ENCODE assay signal across 8 cellular contexts in the genomic region with DNA sequence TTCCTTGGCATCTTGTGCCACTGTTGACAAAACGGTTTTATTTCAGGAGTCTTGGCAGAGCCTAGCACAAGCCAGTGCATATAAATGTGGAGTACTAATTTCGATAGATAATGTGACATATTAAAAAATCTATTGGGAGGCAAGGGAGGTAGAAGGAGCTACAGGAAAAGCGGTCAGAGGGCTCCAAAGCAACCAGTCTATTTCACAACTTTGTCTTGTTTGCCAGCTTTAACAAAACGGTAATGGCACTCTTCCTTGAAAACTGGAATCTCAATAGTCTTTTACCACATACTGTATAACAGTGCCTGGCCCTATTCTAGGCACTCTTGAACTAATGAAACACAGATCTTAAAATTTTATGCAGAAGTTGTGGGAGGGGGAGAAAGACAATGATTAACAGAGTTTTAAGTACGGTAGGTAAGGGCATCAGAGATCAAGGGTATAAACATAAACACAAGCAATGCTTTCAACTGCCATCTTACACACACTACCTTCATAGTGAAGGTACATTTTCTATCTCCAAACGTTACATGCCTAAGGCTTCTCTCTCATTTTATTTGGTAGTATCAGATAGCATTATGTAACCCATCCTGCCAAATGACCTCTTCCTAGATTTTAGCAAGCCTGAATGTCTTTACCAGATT. TPM values are rescaled to one million over a fixed set of nuclear protein-coding genes. Genes with fewer than 3 reads are reported as not detected.
DNase-seq lines count a peak whose midpoint lies in the region; ATAC-seq and TF ChIP-seq lines count a peak whose summit lies in the region.

No MANE protein-coding gene starts in this region.

- peak overlapping the region; percentile 99 for H3K9ac ChIP-seq in adipocyte (ENCODE audit: low read length)

- H3K4me3 ChIP-seq in cardiac muscle cell, result peak overlapping the region; percentile 91
- peak overlapping the region; percentile 99 for H3K4me3 ChIP-seq in adipocyte (ENCODE audit: low read length)
- H3K4me3 ChIP-seq in left lung, result peak overlapping the region; percentile 65 to 73
- H3K4me3 ChIP-seq in upper lobe of left lung, result peak overlapping the region; percentile 55 to 80 (median 68)

- intact Hi-C loops in cardiac septum (cut with DNase I) (loop anchor here (5.0 kb wide), 2 partner anchors 84 to 139 kb away; a partner anchor contains a TSS), left lung (cut with DNase I) (loop anchor here in 1 of 2 donors (5.0 kb wide), 1 partner anchor 34 kb away; a partner anchor contains a TSS)

- TF ChIP-seq EP300 in upper lobe of left lung (IDR thresholded peaks at IDR 0.05), result no peak

- ATAC-seq in left lung (no peak), upper lobe of left lung (ENCODE audit: low FRiP score in 2 of 2) (no peak), GM18873 (IDR thresholded peaks at IDR 0.05; ENCODE audit: low FRiP score, unreplicated experiment) (no peak)

- H3K27me3 ChIP-seq in cardiac muscle cell (no peaks in the 10 kb centered on the region), adipocyte (replicated peaks; ENCODE audit: control insufficient read depth, insufficient read depth, low read length) (no peaks in the 10 kb centered on the region), left lung (no peaks in the 10 kb centered on the region), upper lobe of left lung (no peaks in the 10 kb centered on the region)

- WGBS in upper lobe of left lung, 2 donors, result 8 to 10% methylated on average over 6 of the region's 6 CpGs

- H3K9me3 ChIP-seq in cardiac muscle cell (ENCODE audit: low read depth) (no peaks in the 10 kb centered on the region), adipocyte (ENCODE audit: control insufficient read depth, low read length) (no peaks in the 10 kb centered on the region), left lung (no peaks in the 10 kb centered on the region), upper lobe of left lung (no peaks in the 10 kb centered on the region)

- H3K4me1 ChIP-seq in cardiac muscle cell (ENCODE audit: low read depth), result peaks cover 6% of the 10 kb centered on the region
- H3K4me1 ChIP-seq in adipocyte (ENCODE audit: control insufficient read depth, insufficient read depth, low read length), result peaks cover 30% of the 10 kb centered on the region
- H3K4me1 ChIP-seq in left lung, result peaks cover 9 to 45% of the 10 kb centered on the region in 2 donors
- H3K4me1 ChIP-seq in upper lobe of left lung, result peaks cover 12 to 32% (median 28%) of the 10 kb centered on the region in 4 donors

- TF ChIP-seq CTCF in cardiac muscle cell (IDR thresholded peaks at IDR 0.05; ENCODE audit: low read depth, low read length), result no peak
- no peak for TF ChIP-seq CTCF in left lung (IDR thresholded peaks at IDR 0.05)
- TF ChIP-seq CTCF in upper lobe of left lung (IDR thresholded peaks at IDR 0.05), result no peak

- H3K36me3 ChIP-seq in cardiac muscle cell, result no peaks in the 10 kb centered on the region
- H3K36me3 ChIP-seq in adipocyte (ENCODE audit: control insufficient read depth, insufficient read depth, low read length, severe bottlenecking), result peaks cover 23% of the 10 kb centered on the region
- peaks cover 0 to 32% of the 10 kb centered on the region in 2 donors for H3K36me3 ChIP-seq in left lung
- H3K36me3 ChIP-seq in upper lobe of left lung, result peaks cover 0 to 4% (median 0%) of the 10 kb centered on the region in 4 donors

- TF ChIP-seq POLR2A in upper lobe of left lung (IDR thresholded peaks at IDR 0.05), result no peak

- DNase-seq in cardiac muscle cell (ENCODE audit: low read depth in 1 of 2, low spot score in 1 of 2) (peak in 1 of 2 donors; percentile 56), cardiac septum (ENCODE audit: low spot score) (no peak), adipocyte (ENCODE audit: low read depth) (peak; percentile 51), left lung (no peak), upper lobe of left lung (no peak), occipital lobe (lab: John Stamatoyannopoulos, UW) (no peak)
- no peak for DNase-seq in stimulated activated CD4-positive, alpha-beta T cell treated with anti-CD3 and anti-CD28 coated beads, Interleukin-4, amount 100 ng/mL, for 4 hours

- no peak overlapping the region for H3K27ac ChIP-seq in cardiac muscle cell
- peak overlapping the region in 1 of 2 donors; percentile 2 for H3K27ac ChIP-seq in left lung
- H3K27ac ChIP-seq in upper lobe of left lung, result peak overlapping the region in 2 of 4 donors; percentile 32 to 89

RNA-seq across cellular contexts. Expression of a gene that starts 33.5 kb away (rescaled TPM):
- total RNA-seq in cardiac muscle cell, result 28.5 and 40.7 TPM in 2 replicates
- polyA plus RNA-seq in cardiac muscle cell, result 45.9 and 48.8 TPM in 2 replicates
- total RNA-seq in cardiac septum, result 73.1 TPM
- total RNA-seq in left lung, result 100 to 1,000 TPM in 1 of 2 donors, 10 to 100 TPM in 1; 72.2 to 119 TPM
- 10 to 100 TPM; 30.4 to 87.8 (median 65.1) TPM for total RNA-seq in upper lobe of left lung
- 118 TPM for total RNA-seq in occipital lobe
